Comparison of ENCODE assay signal across 15 cellular contexts in the genomic region with DNA sequence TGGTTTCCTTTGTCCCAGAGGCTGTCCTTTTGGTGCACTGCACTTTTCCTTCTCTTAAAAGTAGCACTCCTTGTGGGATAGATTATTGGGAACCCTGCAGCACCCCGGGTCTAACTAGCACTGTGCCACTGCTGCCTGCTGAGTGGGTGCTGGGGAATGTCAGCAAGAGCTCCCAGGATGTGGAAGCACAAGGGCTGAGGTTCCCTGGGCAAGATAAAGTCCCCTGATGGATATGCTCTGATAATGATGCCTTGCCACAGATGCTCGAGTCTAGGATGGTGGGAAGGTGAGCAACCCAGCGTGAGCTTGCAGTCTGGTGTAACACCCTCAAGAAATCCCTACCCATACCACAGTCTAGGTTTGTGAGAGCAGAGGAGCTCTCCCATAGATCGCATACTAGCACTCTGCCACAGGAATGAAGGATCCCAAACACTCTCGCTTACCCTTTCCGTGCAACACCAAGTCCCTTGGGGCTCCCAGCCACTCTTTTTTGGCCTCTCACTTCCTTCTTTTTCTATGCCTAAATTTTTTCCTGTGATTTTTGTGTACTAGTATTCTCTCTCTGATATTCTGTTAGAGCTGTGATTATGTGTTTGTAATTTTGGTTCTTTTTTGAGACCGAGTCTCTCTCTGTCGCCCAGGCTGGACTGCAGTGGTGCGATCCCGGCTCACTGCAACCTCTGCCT. TPM values are rescaled to one million over a fixed set of nuclear protein-coding genes. Genes with fewer than 3 reads are reported as not detected.
DNase-seq lines count a peak whose midpoint lies in the region; ATAC-seq, FAIRE-seq and TF ChIP-seq lines count a peak whose summit lies in the region.
"Had no signal": no experiment of that assay in that cellular context is flagged by ENCODE, and none has a peak within 500 bp of the region (broad histone marks: within the 10 kb centered on the region; RNA-seq: fewer than 3 reads in every experiment).

No MANE protein-coding gene starts in this region.

- no peak overlapping the region for H3K27ac Mint-ChIP-seq in astrocyte (ENCODE audit: unreplicated experiment)
- H3K27ac Mint-ChIP-seq in mesothelial cell of epicardium, result peak overlapping the region; percentile 6

- H3K36me3 ChIP-seq in astrocyte (ENCODE audit: insufficient read depth, low read length), result peaks cover 3% of the 10 kb centered on the region
- H3K36me3 ChIP-seq: adrenal gland had no signal

- H3K9ac ChIP-seq in astrocyte (ENCODE audit: low read length), result no peak overlapping the region

- H3K4me1 Mint-ChIP-seq in astrocyte (ENCODE audit: low read depth, unreplicated experiment) (peaks cover 43% of the 10 kb centered on the region), mesothelial cell of epicardium (no peaks in the 10 kb centered on the region)

- H2AFZ ChIP-seq in astrocyte (ENCODE audit: low read depth, low read length), result no peak overlapping the region

- no peaks in the 10 kb centered on the region for H3K9me3 ChIP-seq in astrocyte (ENCODE audit: insufficient read depth, low read depth, low read length)

- H3K4me3 ChIP-seq in astrocyte (ENCODE audit: insufficient read depth, low read depth, low read length), result no peak overlapping the region
- H3K4me3 ChIP-seq: adrenal gland had no signal

- peaks cover 74% of the 10 kb centered on the region for H3K79me2 ChIP-seq in astrocyte (ENCODE audit: insufficient read depth, low read length)

- DNase-seq in CD1c-positive myeloid dendritic cell (ENCODE audit: extremely low spot score) (peak; percentile 20), astrocyte (ENCODE audit: low read depth) (peak; percentile 15), mesothelial cell of epicardium (ENCODE audit: low spot score in 2 of 2, unreplicated experiment in 2 of 2) (no peak), posterior vena cava (ENCODE audit: low spot score) (no peak), 8988T (no peak), epidermal melanocyte (ENCODE audit: insufficient read length, low spot score) (no peak), NCI-H1694 treated with DMSO at 0.1 percent for 48 hours (lab: John Stamatoyannopoulos, UW) (no peak)
- DNase-seq: activated CD4-positive, alpha-beta T cell treated with anti-CD3 and anti-CD28 coated beads, Interleukin-2, amount 50 U/mL, for 4 hours; adrenal gland; foreskin keratinocyte; NCI-H146; NCI-H510A treated with DMSO at 0.1 percent for 48 hours; substantia nigra had no signal

- H3K36me3 Mint-ChIP-seq in astrocyte (ENCODE audit: low read depth, unreplicated experiment) (peaks cover 24% of the 10 kb centered on the region), mesothelial cell of epicardium (peaks cover 59% of the 10 kb centered on the region)

- no peak for TF ChIP-seq CTCF in astrocyte (IDR thresholded peaks at IDR 0.05; ENCODE audit: insufficient read depth, low read depth, low read length)
- no peak for TF ChIP-seq CTCF in mesothelial cell of epicardium (IDR thresholded peaks at IDR 0.05; ENCODE audit: unreplicated experiment)

- peak; percentile 17 for ATAC-seq in GM18502 (IDR thresholded peaks at IDR 0.05; ENCODE audit: poor library complexity, unreplicated experiment)

- H3K4me2 ChIP-seq in astrocyte (ENCODE audit: low read length), result no peak overlapping the region

- FAIRE-seq in astrocyte (lab: Jason Lieb, UNC), result no peak
- FAIRE-seq: RCC 7860 had no signal

- H3K9me3 Mint-ChIP-seq in astrocyte (ENCODE audit: unreplicated experiment) (no peaks in the 10 kb centered on the region), mesothelial cell of epicardium (peaks cover 41% of the 10 kb centered on the region)

- H4K20me1 ChIP-seq in astrocyte (ENCODE audit: insufficient read depth, low read length), result peaks cover 77% of the 10 kb centered on the region

- intact Hi-C loops in posterior vena cava (cut with DNase I), result no loop called here

- H3K27me3 Mint-ChIP-seq in astrocyte (ENCODE audit: low read depth, unreplicated experiment) (no peaks in the 10 kb centered on the region), mesothelial cell of epicardium (ENCODE audit: low read depth) (no peaks in the 10 kb centered on the region)

- peaks cover 13% of the 10 kb centered on the region for H3K4me1 ChIP-seq in astrocyte (ENCODE audit: insufficient read depth, low read length)
- H3K4me1 ChIP-seq: adrenal gland had no signal

- no peaks in the 10 kb centered on the region for H3K27me3 ChIP-seq in astrocyte (ENCODE audit: insufficient read depth, low read length)
- H3K27me3 ChIP-seq: adrenal gland, foreskin keratinocyte had no signal

- no peak overlapping the region for H3K27ac ChIP-seq in astrocyte (ENCODE audit: low read depth, low read length)
- H3K27ac ChIP-seq: foreskin keratinocyte had no signal

- H3K4me3 Mint-ChIP-seq in astrocyte (ENCODE audit: unreplicated experiment) (no peak overlapping the region), mesothelial cell of epicardium (no peak overlapping the region)

RNA-seq across cellular contexts. Expression of a gene that starts 32.7 kb away (rescaled TPM):
- 68.5 and 81.9 TPM in 2 replicates for total RNA-seq in astrocyte
- total RNA-seq in mesothelial cell of epicardium, result 45.0 to 50.9 TPM (median 47.3 TPM) in 3 replicates
- 10 to 100 TPM; 75.9 to 79.7 TPM for total RNA-seq in posterior vena cava

Comparison
In these comparisons a context has a peak if more than half of its experiments do, and no peak if none do; other contexts are left out.
1. DNase-seq: peak in CD1c-positive myeloid dendritic cell (single experiment) and astrocyte (single experiment); none in mesothelial cell of epicardium (0 of 2), posterior vena cava (single experiment), 8988T (single experiment), epidermal melanocyte (single experiment) and NCI-H1694 treated with DMSO at 0.1 percent for 48 hours (single experiment).